Comparison of ENCODE assay signal across 10 cellular contexts in genomic region chr20:1982666-1983065, GRCh38. TPM values are rescaled to one million over a fixed set of nuclear protein-coding genes. Genes with fewer than 3 reads are reported as not detected.
"Had no signal": no experiment of that assay in that cellular context is flagged by ENCODE, and none has a peak within 500 bp of the region (broad histone marks: within the 10 kb centered on the region; RNA-seq: fewer than 3 reads in every experiment).

No MANE protein-coding gene starts in this region.

- H3K4me1 ChIP-seq: HAP-1 had no signal

- H3K9ac ChIP-seq: GM23248, KMS-11 had no signal

- H3K4me2 ChIP-seq: KMS-11 had no signal

- H3K36me3 ChIP-seq: HAP-1 had no signal

- H2AFZ ChIP-seq: GM23248 had no signal

- H3K27ac ChIP-seq: GM23248, KMS-11 had no signal

- DNase-seq: GM23248, GOT3, H7, KBM-7 had no signal

- H3K4me3 ChIP-seq: GM23248, HAP-1 had no signal

- FAIRE-seq: HTR-8/SVneo had no signal

- H3K9me3 ChIP-seq: HAP-1 had no signal

RNA-seq across cellular contexts. Expression of gene PDYN, which starts 11.2 kb away (rescaled TPM):
- total RNA-seq: GM23248, H4, HT-29 had no signal
- polyA plus RNA-seq: GM23248, IgD-negative memory B cell had no signal
